ENCODE assay signal across 17 cellular contexts in the genomic region with DNA sequence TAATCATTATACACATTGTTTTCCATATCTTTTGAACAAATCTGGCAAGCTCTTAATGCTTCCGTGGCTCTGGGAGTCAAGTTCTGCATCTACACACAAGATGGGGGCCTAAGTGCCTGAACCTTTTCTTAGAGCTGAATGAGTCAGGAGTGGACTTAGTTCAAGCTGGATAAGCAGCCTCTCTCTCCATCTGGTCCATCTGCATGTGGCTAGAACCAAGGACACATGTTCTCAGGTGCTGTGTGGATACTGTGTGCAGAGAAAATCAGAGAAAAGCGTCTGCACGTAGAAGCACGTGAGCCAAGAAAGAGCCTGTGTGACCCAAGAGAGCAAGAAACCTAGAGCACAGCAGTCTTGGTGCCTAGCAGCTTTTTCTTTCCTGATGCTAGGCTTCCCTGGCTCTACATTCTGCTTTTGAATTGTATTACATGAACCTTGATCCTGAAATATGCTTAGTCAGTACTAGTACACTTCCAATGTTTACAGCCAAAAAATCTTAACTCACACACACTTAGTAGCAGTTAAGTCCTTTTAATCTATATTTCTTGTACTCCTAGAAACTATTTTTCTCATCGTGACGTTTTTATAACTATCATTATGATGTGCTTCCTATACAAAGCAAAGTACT.
A peak's percentile ranks its signal among the peaks of the same experiment; 100 is the strongest.
DNase-seq lines count a peak whose midpoint lies in the region; ATAC-seq, FAIRE-seq and TF ChIP-seq lines count a peak whose summit lies in the region.
"Had no signal": no experiment of that assay in that cellular context is flagged by ENCODE, and none has a peak within 500 bp of the region (broad histone marks: within the 10 kb centered on the region; RNA-seq: fewer than 3 reads in every experiment).

No MANE protein-coding gene starts in this region.

- 80% methylated on average over 1 of the region's 6 CpGs; no CpG with 5 or more reads in 1 of the 2 experiments for WGBS in IMR-90 (ENCODE audit: extremely low coverage in 2 of 2, insufficient read length in 1 of 2), 2 experiments
- 36 to 38% methylated on average over 6 of the region's 6 CpGs for WGBS in body of pancreas, 2 donors
- 38 to 46% methylated on average over 6 of the region's 6 CpGs for WGBS in pancreas, 2 donors
- WGBS in smooth muscle cell (ENCODE audit: low lambda C conversion rate): 90% methylated on average over 6 of the region's 6 CpGs

- H4K20me1 ChIP-seq in IMR-90 (ENCODE audit: insufficient read depth, low read length) (no peaks in the 10 kb centered on the region), smooth muscle cell (ENCODE audit: low read depth) (no peaks in the 10 kb centered on the region)

- no peak overlapping the region for H4K91ac ChIP-seq in IMR-90 (ENCODE audit: insufficient read depth, low read depth, low read length)

- ATAC-seq in IMR-90 (ENCODE audit: low read depth): peak; percentile 67
- ATAC-seq in body of pancreas: peak; percentile 60
- ATAC-seq in pancreas: peak; percentile 43 to 83 (median 74)
- ATAC-seq in T-helper 17 cell: no peak
- ATAC-seq: GM12878 had no signal

- H3K4me2 ChIP-seq in IMR-90 (ENCODE audit: low read depth, low read length) (no peak overlapping the region), smooth muscle cell (no peak overlapping the region)

- H3F3A ChIP-seq in smooth muscle cell (ENCODE audit: low read depth): no peaks in the 10 kb centered on the region

- H3K36me3 ChIP-seq in IMR-90 (ENCODE audit: control insufficient read depth, insufficient read depth, low read length) (no peaks in the 10 kb centered on the region), body of pancreas (replicated peaks in 1 of 2; ENCODE audit: insufficient read depth in 1 of 2, low read depth in 2 of 2) (no peaks in the 10 kb centered on the region), pancreas (no peaks in the 10 kb centered on the region), smooth muscle cell (ENCODE audit: low read depth) (no peaks in the 10 kb centered on the region)

- H2BK15ac ChIP-seq in IMR-90 (ENCODE audit: low read depth, low read length): no peak overlapping the region

- H3K9me3 ChIP-seq in IMR-90 (ENCODE audit: control insufficient read depth, insufficient read depth, low read length) (no peaks in the 10 kb centered on the region), body of pancreas (no peaks in the 10 kb centered on the region), pancreas (no peaks in the 10 kb centered on the region), T-helper 17 cell (ENCODE audit: control insufficient read depth, low read length, poor library complexity, severe bottlenecking) (no peaks in the 10 kb centered on the region), smooth muscle cell (replicated peaks; ENCODE audit: low read depth) (no peaks in the 10 kb centered on the region)

- no peak overlapping the region for H3K9ac ChIP-seq in IMR-90 (ENCODE audit: low read depth, low read length)
- no peak overlapping the region for H3K9ac ChIP-seq in smooth muscle cell (ENCODE audit: low read depth)
- H3K9ac ChIP-seq: GM23248 had no signal

- no peak overlapping the region for H3K23ac ChIP-seq in IMR-90 (ENCODE audit: low read depth, low read length)

- H3K4me3 Mint-ChIP-seq in T-helper 17 cell: no peak overlapping the region
- H3K4me3 Mint-ChIP-seq: B cell; CD4-positive, alpha-beta T cell; H9 had no signal

- no peak overlapping the region for H3K27ac ChIP-seq in IMR-90 (ENCODE audit: insufficient read depth, low read length)
- H3K27ac ChIP-seq in body of pancreas: no peak overlapping the region
- H3K27ac ChIP-seq in pancreas: no peak overlapping the region
- H3K27ac ChIP-seq in smooth muscle cell (ENCODE audit: low read depth): no peak overlapping the region
- H3K27ac ChIP-seq: GM23248 had no signal

- H3K27ac Mint-ChIP-seq in T-helper 17 cell: no peak overlapping the region
- H3K27ac Mint-ChIP-seq: B cell; CD4-positive, alpha-beta T cell; H9 had no signal

- no peaks in the 10 kb centered on the region for H3K4me1 Mint-ChIP-seq in T-helper 17 cell
- H3K4me1 Mint-ChIP-seq: B cell had no signal

- no peak overlapping the region for H3K56ac ChIP-seq in IMR-90 (ENCODE audit: extremely low read depth, insufficient read depth, low read length)

- DNase-seq in D721Med (ENCODE audit: insufficient read length, low spot score) (no peak), IMR-90 (peak; percentile 3), body of pancreas (peak in 2 of 4 donors; percentile 8 to 19), pancreas (no peak), T-helper 17 cell (no peak), SW480 (ENCODE audit: low spot score) (no peak), smooth muscle cell (lab: John Stamatoyannopoulos, UW; ENCODE audit: unreplicated experiment) (no peak)
- DNase-seq: C1 segment of cervical spinal cord; Calu3; CD4-positive, alpha-beta T cell; DMS79; GM23248; H9 had no signal

- H2AK5ac ChIP-seq in IMR-90 (ENCODE audit: low read depth, low read length): no peak overlapping the region

- CTCF ChIA-PET in IMR-90 (lab: Yijun Ruan, JAX): no interaction called here

- H2BK20ac ChIP-seq in IMR-90 (ENCODE audit: low read depth, low read length): no peak overlapping the region

- intact Hi-C loops in IMR-90 (cut with micrococcal nuclease) (no loop called here), body of pancreas (cut with DNase I) (no loop called here), pancreas (cut with DNase I) (no loop called here)

- H3K79me2 ChIP-seq in smooth muscle cell (ENCODE audit: low read depth): no peaks in the 10 kb centered on the region

- H2BK120ac ChIP-seq in IMR-90 (ENCODE audit: low read depth, low read length): no peak overlapping the region

- TF ChIP-seq RAD21 in IMR-90 (IDR thresholded peaks at IDR 0.05; ENCODE audit: low read length): no peak

- TF ChIP-seq CTCF in D721Med (IDR thresholded peaks at IDR 0.05; ENCODE audit: insufficient read depth, missing control alignments): no peak
- no peak for TF ChIP-seq CTCF in IMR-90 (conservative IDR thresholded peaks at IDR 0.05; ENCODE audit: low read depth, low read length)
- no peak for TF ChIP-seq CTCF in body of pancreas (IDR thresholded peaks at IDR 0.05)
- no peak for TF ChIP-seq CTCF in pancreas (IDR thresholded peaks at IDR 0.05)
- TF ChIP-seq CTCF in smooth muscle cell (IDR thresholded peaks at IDR 0.05; ENCODE audit: borderline replicate concordance, insufficient read depth, poor library complexity, severe bottlenecking): no peak

- no peak overlapping the region for H2BK5ac ChIP-seq in IMR-90 (ENCODE audit: low read depth, low read length, poor library complexity, severe bottlenecking)

- H3K14ac ChIP-seq in IMR-90 (replicated peaks; ENCODE audit: low read depth, low read length): no peak overlapping the region

- H3K9me1 ChIP-seq in IMR-90 (ENCODE audit: insufficient read depth, low read length): no peaks in the 10 kb centered on the region

- H2AK9ac ChIP-seq in IMR-90 (replicated peaks; ENCODE audit: low read depth, low read length, poor library complexity): no peak overlapping the region

- H3K4ac ChIP-seq in IMR-90 (ENCODE audit: low read depth, low read length): no peak overlapping the region

- H2AFZ ChIP-seq in IMR-90 (replicated peaks; ENCODE audit: low read length, poor library complexity) (no peak overlapping the region), smooth muscle cell (ENCODE audit: low read depth) (no peak overlapping the region)
- H2AFZ ChIP-seq: GM23248 had no signal

- no peaks in the 10 kb centered on the region for H3K4me1 ChIP-seq in IMR-90 (ENCODE audit: control insufficient read depth, insufficient read depth, low read length)
- peaks cover 6% of the 10 kb centered on the region for H3K4me1 ChIP-seq in body of pancreas
- H3K4me1 ChIP-seq in pancreas: no peaks in the 10 kb centered on the region
- no peaks in the 10 kb centered on the region for H3K4me1 ChIP-seq in smooth muscle cell (ENCODE audit: low read depth)

- dilution Hi-C loops in IMR-90 (cut with HindIII; ENCODE audit: low sequenced_read_pairs, unreplicated experiment): no loop called here

- no peak overlapping the region for H3K4me3 ChIP-seq in IMR-90 (ENCODE audit: insufficient read depth, low read depth, low read length)
- no peak overlapping the region for H3K4me3 ChIP-seq in body of pancreas
- H3K4me3 ChIP-seq in pancreas: no peak overlapping the region
- no peak overlapping the region for H3K4me3 ChIP-seq in smooth muscle cell
- H3K4me3 ChIP-seq: GM12878, GM23248 had no signal

- no peak for TF ChIP-seq POLR2A in IMR-90 (IDR thresholded peaks at IDR 0.05; ENCODE audit: low read depth, low read length)
- TF ChIP-seq POLR2A in body of pancreas (IDR thresholded peaks at IDR 0.05): no peak

- H4K5ac ChIP-seq in IMR-90 (ENCODE audit: low read depth, low read length): no peak overlapping the region

- POLR2A ChIA-PET in IMR-90 (lab: Charles Lee; ENCODE audit: unreplicated experiment): interaction anchor here (0.6 kb wide), 1 partner anchor 12 kb away, joined by 4 read pairs; no protein-coding TSS in a partner anchor

- no TSS peak for BruUV-seq in IMR-90 (replicated peaks; lab: Mats Ljungman, UMichigan)

- H3K27me3 ChIP-seq in IMR-90 (ENCODE audit: control insufficient read depth, insufficient read depth, low read length) (no peaks in the 10 kb centered on the region), body of pancreas (no peaks in the 10 kb centered on the region), pancreas (no peaks in the 10 kb centered on the region), smooth muscle cell (ENCODE audit: low read depth) (no peaks in the 10 kb centered on the region)

- no peaks in the 10 kb centered on the region for H3K36me3 Mint-ChIP-seq in T-helper 17 cell (ENCODE audit: low read depth)

- no peaks in the 10 kb centered on the region for H3K27me3 Mint-ChIP-seq in T-helper 17 cell
- H3K27me3 Mint-ChIP-seq: B cell; CD4-positive, alpha-beta T cell had no signal

- FAIRE-seq in D721Med (lab: Jason Lieb, UNC) (peak; percentile 61), pancreas (lab: Jason Lieb, UNC) (no peak)
- FAIRE-seq: A204.1, GM12878, GM18507 had no signal

- in situ Hi-C loops in IMR-90 (cut with MboI; ENCODE audit: low sequenced_read_pairs): no loop called here

- H4K8ac ChIP-seq in IMR-90 (ENCODE audit: low read depth in 2 of 2, low read length in 2 of 2): no peak overlapping the region

- no peak overlapping the region; the same call in 1 of the 2 replicates for H3K18ac ChIP-seq in IMR-90 (ENCODE audit: low read depth, low read length)

- H3K79me1 ChIP-seq in IMR-90 (ENCODE audit: low read depth in 1 of 2, low read length in 2 of 2): no peaks in the 10 kb centered on the region

TF ChIP-seq in IMR-90, 13 proteins besides CTCF, POLR2A, EP300 and RAD21:
- no peak for TF ChIP-seq SMC3 (IDR thresholded peaks at IDR 0.05; ENCODE audit: low read depth, low read length)
- TF ChIP-seq MAFK (IDR thresholded peaks at IDR 0.05; ENCODE audit: low read depth, low read length): peak; percentile 33; the same call in 1 of the 2 replicates
